In the genomic region with DNA sequence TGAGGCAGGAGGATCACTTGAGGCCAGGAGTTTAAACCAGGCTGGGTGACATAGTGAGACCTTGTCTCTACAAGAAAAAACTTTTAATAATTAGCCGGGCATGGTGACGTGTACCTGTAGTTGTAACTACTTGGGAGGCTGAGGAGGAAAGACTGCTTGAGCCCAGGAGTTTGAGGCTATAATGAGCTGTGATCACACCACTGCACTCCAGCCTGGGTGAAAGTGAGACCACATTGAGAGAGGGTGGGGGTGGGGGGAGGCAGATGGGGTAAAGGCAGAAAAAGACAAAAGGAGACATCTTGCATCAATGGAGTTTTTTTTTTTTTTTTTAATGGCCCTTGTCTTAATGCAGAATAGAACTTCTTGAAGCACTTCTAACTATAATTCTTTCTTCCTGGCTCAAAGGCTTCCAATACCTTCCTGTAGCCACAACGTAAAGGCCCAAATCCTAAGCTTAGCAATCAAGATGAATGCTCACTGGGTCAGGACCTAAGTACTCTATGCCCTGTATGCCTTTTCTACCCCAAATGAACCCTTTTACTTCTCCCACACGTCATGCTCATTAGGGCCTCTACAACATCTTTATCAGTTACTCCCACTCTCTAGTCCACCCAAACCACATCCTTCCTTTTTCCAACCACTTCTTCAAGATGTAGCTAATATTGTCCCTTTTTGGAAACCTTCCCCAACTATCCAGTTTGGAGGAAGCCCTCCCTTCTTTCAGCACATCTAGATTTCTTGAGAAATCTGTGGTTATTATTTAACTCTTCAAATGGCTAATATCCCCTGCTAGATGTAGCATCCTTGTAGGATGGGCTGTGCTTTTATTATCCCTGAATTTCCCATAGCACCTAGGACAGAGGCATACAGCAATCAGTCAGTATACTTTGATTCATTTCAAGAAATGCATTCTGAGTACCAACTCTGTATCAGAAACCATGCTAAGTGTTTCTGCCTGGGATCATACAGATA, we compare ENCODE assay signal across 1 cellular context.
TF ChIP-seq lines count a peak whose summit lies in the region.

No MANE protein-coding gene starts in this region.

TF ChIP-seq in K562, 482 proteins besides CTCF, POLR2A, EP300 and RAD21 (continued from another document and continues in another):
- TF ChIP-seq TRIM24 (IDR thresholded peaks at IDR 0.05) (peak; percentile 78 to 89; a peak in 3 of 4 replicates), SPI1 (IDR thresholded peaks at IDR 0.05; ENCODE audit: borderline replicate concordance, low read depth, low read length) (peak; percentile 66; the same call in 1 of the 2 replicates), EGR1 (conservative IDR thresholded peaks at IDR 0.05) (peak; percentile 92), NONO (IDR thresholded peaks at IDR 0.05; ENCODE audit: low read depth in 2 of 2, low read length in 1 of 2) (no peak), MEIS2 (IDR thresholded peaks at IDR 0.05; ENCODE audit: partially characterized antibody) (peak; percentile 67), ARNT (IDR thresholded peaks at IDR 0.05) (peak; percentile 79 to 87; a peak in 3 of 4 replicates), THRB (CRISPR knock-in tag; conservative IDR thresholded peaks at IDR 0.05) (peak; percentile 84; the same call in 1 of the 2 replicates), KDM1A (IDR thresholded peaks at IDR 0.05) (peak; percentile 95 to 96), NFIC (IDR thresholded peaks at IDR 0.05) (peak; percentile 73), FOXM1 (IDR thresholded peaks at IDR 0.05; ENCODE audit: low read depth) (0 out of 2 replicates have a peak, but pooled peaks have one; percentile 41), FOXM1 (CRISPR knock-in tag; IDR thresholded peaks at IDR 0.05; ENCODE audit: low read depth) (no peak), ZNF766 (CRISPR knock-in tag; conservative IDR thresholded peaks at IDR 0.05) (peak; percentile 84), GABPB1 (CRISPR knock-in tag; IDR thresholded peaks at IDR 0.05) (peak; percentile 49; the same call in 1 of the 2 replicates), HMBOX1 (IDR thresholded peaks at IDR 0.05) (peak; percentile 83), MEF2A (IDR thresholded peaks at IDR 0.05; ENCODE audit: control insufficient read depth, low read depth, low read length) (peak; percentile 69; the same call in 1 of the 2 replicates), CREB1 (IDR thresholded peaks at IDR 0.05) (0 out of 2 replicates have a peak, but pooled peaks have one; percentile 36), CREB1 (CRISPR knock-in tag; IDR thresholded peaks at IDR 0.05) (no peak), CREM (IDR thresholded peaks at IDR 0.05; ENCODE audit: low read depth) (peak; percentile 90), ZNF318 (IDR thresholded peaks at IDR 0.05; ENCODE audit: borderline replicate concordance in 1 of 2, low read depth in 1 of 2) (peak in 1 of 2 experiments; percentile 51; a peak in 1 of 4 replicates), ZNF584 (CRISPR knock-in tag; IDR thresholded peaks at IDR 0.05; ENCODE audit: low read depth) (peak; percentile 63; the same call in 1 of the 2 replicates), DACH1 (IDR thresholded peaks at IDR 0.05; ENCODE audit: partially characterized antibody) (peak; percentile 84), PRDM10 (IDR thresholded peaks at IDR 0.05; ENCODE audit: partially characterized antibody) (peak; percentile 32), CBFA2T2 (conservative IDR thresholded peaks at IDR 0.05) (peak; percentile 77), PRPF4 (IDR thresholded peaks at IDR 0.05; ENCODE audit: insufficient read depth, low read depth, low read length, poor library complexity, severe bottlenecking) (no peak), SMAD4 (CRISPR knock-in tag; conservative IDR thresholded peaks at IDR 0.05) (0 out of 2 replicates have a peak, but pooled peaks have one; percentile 25), NBN (IDR thresholded peaks at IDR 0.05; ENCODE audit: low read depth) (peak; percentile 93; the same call in 1 of the 2 replicates), OTX1 (CRISPR knock-in tag; IDR thresholded peaks at IDR 0.05) (0 out of 2 replicates have a peak, but pooled peaks have one; percentile 32), CC2D1A (IDR thresholded peaks at IDR 0.05) (0 out of 2 replicates have a peak, but pooled peaks have one; percentile 17), PCBP1 (IDR thresholded peaks at IDR 0.05; ENCODE audit: low read depth, low read length, poor library complexity, severe bottlenecking) (no peak), CXXC5 (CRISPR knock-in tag; IDR thresholded peaks at IDR 0.05) (peak; percentile 47; the same call in 1 of the 2 replicates), PHF21A (IDR thresholded peaks at IDR 0.05; ENCODE audit: borderline replicate concordance, low read depth) (peak; percentile 60; the same call in 1 of the 2 replicates), TRIM28 (IDR thresholded peaks at IDR 0.05) (peak; percentile 19; the same call in 1 of the 2 replicates), TEAD4 (IDR thresholded peaks at IDR 0.05; ENCODE audit: low read length) (peak; percentile 91), TEAD4 (CRISPR knock-in tag; IDR thresholded peaks at IDR 0.05; ENCODE audit: borderline replicate concordance) (no peak), MEF2D (tag; conservative IDR thresholded peaks at IDR 0.05; ENCODE audit: low read depth) (peak; percentile 98), NR2C2 (CRISPR knock-in tag; IDR thresholded peaks at IDR 0.05) (no peak), NR2C2 (tag; IDR thresholded peaks at IDR 0.05) (peak; percentile 85), KLF16 (IDR thresholded peaks at IDR 0.05) (peak; percentile 85), ZNF165 (CRISPR knock-in tag; IDR thresholded peaks at IDR 0.05; ENCODE audit: borderline replicate concordance) (no peak), E2F3 (CRISPR knock-in tag; IDR thresholded peaks at IDR 0.05) (no peak), MTA2 (IDR thresholded peaks at IDR 0.05; ENCODE audit: low read depth) (peak; percentile 79), TAL1 (IDR thresholded peaks at IDR 0.05) (peak; percentile 82), ZBTB2 (IDR thresholded peaks at IDR 0.05) (peak; percentile 77), NR2C1 (IDR thresholded peaks at IDR 0.05) (no peak), NR2C1 (tag; IDR thresholded peaks at IDR 0.05) (peak; percentile 74)
- TF ChIP-seq, protein P1, sequence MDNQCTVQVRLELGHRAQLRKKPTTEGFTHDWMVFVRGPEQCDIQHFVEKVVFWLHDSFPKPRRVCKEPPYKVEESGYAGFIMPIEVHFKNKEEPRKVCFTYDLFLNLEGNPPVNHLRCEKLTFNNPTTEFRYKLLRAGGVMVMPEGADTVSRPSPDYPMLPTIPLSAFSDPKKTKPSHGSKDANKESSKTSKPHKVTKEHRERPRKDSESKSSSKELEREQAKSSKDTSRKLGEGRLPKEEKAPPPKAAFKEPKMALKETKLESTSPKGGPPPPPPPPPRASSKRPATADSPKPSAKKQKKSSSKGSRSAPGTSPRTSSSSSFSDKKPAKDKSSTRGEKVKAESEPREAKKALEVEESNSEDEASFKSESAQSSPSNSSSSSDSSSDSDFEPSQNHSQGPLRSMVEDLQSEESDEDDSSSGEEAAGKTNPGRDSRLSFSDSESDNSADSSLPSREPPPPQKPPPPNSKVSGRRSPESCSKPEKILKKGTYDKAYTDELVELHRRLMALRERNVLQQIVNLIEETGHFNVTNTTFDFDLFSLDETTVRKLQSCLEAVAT (IDR thresholded peaks at IDR 0.05): peak in 1 of 2 experiments; percentile 95; a peak in 2 of 4 replicates
